Comparison of ENCODE assay signal across 8 cellular contexts in the genomic region with DNA sequence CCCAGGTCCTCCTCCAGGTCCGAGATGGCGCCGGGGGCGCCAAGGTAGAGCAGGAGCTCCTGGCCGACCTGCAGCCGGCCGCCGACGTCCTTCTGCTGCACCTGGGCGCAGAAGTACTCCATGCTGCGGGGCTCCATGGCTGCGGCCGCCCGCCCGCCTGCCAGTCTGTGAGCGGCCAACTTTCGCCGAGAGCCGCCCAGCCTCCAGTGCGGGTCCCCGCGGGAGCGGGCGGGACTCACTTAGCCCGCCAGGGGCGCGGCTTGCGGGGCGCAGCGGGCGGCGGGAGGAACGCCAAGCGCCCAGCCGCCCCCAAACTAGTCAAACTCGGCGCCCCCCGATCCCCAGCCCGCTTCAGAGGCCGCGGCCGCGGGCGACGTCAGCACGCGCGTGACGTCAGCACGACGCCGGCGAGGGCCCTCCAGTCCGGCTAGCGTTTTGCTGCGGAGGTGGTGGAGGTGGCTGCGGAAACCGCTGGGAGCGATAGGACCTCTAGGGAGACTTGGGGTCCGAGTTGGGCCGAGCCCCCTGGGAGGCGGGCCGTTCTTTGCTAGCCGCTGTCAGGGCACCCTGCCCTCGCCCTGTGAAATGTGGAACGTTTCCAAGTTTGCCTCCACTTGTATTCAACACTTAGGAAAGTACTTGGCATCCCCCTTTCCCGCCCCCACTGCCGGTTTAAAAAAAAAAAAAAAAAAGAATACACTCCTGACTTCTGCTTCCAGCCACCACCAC. TPM values are rescaled to one million over a fixed set of nuclear protein-coding genes. Genes with fewer than 3 reads are reported as not detected.
DNase-seq lines count a peak whose midpoint lies in the region; ATAC-seq and TF ChIP-seq lines count a peak whose summit lies in the region.

A gene (minus strand): TSS at position 389 of the 729 bp plus-strand sequence. CDS start 252 bp downstream, at position 137.

- peaks cover 9% of the 10 kb centered on the region for H3K4me1 ChIP-seq in psoas muscle
- H3K4me1 ChIP-seq in urinary bladder (ENCODE audit: insufficient read depth) = no peaks in the 10 kb centered on the region

- TF ChIP-seq CTCF in GM13977 (IDR thresholded peaks at IDR 0.05; ENCODE audit: extremely low read depth, insufficient read depth, missing control alignments) (no peak), psoas muscle (IDR thresholded peaks at IDR 0.05) (peak; percentile 20)

- H3K27me3 ChIP-seq in psoas muscle (ENCODE audit: insufficient read depth in 3 of 3, low read length in 2 of 3) = no peaks in the 10 kb centered on the region

- 0% methylated on average over 47 to 68 of the region's 68 CpGs for WGBS in psoas muscle, 3 donors
- under 1% methylated on average over 68 of the region's 68 CpGs for WGBS in urinary bladder

- H3K9me3 ChIP-seq in psoas muscle = no peaks in the 10 kb centered on the region

- ATAC-seq in HG02840 (IDR thresholded peaks at IDR 0.05; ENCODE audit: low FRiP score, unreplicated experiment) (peak; percentile 98), left ventricle myocardium superior (peak; percentile 98), psoas muscle (peak; percentile 98)

- intact Hi-C loops in T-helper 1 cell treated with Interleukin-12 subunit alpha and Interleukin-12 subunit beta and Interleukin-4 antibody, amounts not matched to agents 30 ng/mL and 1 ng/mL, for 36 hours (cut with micrococcal nuclease) = loop anchor here (1.0 to 10.0 kb wide), 13 partner anchors 59 to 1613 kb away; a partner anchor contains a TSS
- intact Hi-C loops in left ventricle myocardium superior (cut with micrococcal nuclease) = loop anchor here (2.0 to 10.0 kb wide), 2 partner anchors 61 to 77 kb away; a partner anchor contains a TSS
- intact Hi-C loops in psoas muscle (cut with DNase I) = loop anchor here (2.0 to 5.0 kb wide), 4 partner anchors 61 to 81 kb away; no protein-coding TSS in a partner anchor

- H3K36me3 ChIP-seq in psoas muscle (ENCODE audit: insufficient read depth in 1 of 2, low read depth in 1 of 2) (no peaks in the 10 kb centered on the region), urinary bladder (ENCODE audit: insufficient read depth) (no peaks in the 10 kb centered on the region)

- DNase-seq in GM13977 (ENCODE audit: low spot score) = peak; percentile 90
- peak; percentile 38 for DNase-seq in NCI-H1436 (lab: John Stamatoyannopoulos, UW)
- DNase-seq in amniotic epithelial cell (ENCODE audit: low read depth) = peak; percentile 81
- DNase-seq in left ventricle myocardium superior = peak; percentile 94
- peak; percentile 90 to 93 for DNase-seq in psoas muscle

- in situ Hi-C loops in GM13977 (cut with MboI; ENCODE audit: low pct_unique_long_range_greater_than_20kb, low sequenced_read_pairs, unreplicated experiment) = no loop called here

- H3K4me3 ChIP-seq in psoas muscle (peak within 1 kb of the TSS; percentile 81), urinary bladder (ENCODE audit: low read depth, low read length) (peak within 1 kb of the TSS; percentile 87)

- H3K27ac ChIP-seq in psoas muscle (peak within 1 kb of the TSS; percentile 95), urinary bladder (ENCODE audit: low read depth) (peak within 1 kb of the TSS; percentile 96)

RNA-seq across cellular contexts. Expression of the gene that starts here (rescaled TPM):
- 50.0 and 56.8 TPM in 2 replicates for total RNA-seq in T-helper 1 cell treated with Interleukin-12 subunit alpha and Interleukin-12 subunit beta and Interleukin-4 antibody, amounts not matched to agents 30 ng/mL and 1 ng/mL, for 36 hours
- total RNA-seq in left ventricle myocardium superior (88.1 TPM), psoas muscle (10 to 100 TPM; 37.7 to 71.9 (median 62.5) TPM), urinary bladder (179 TPM)
- polyA plus RNA-seq in psoas muscle (10 to 100 TPM in 1 of 3 donors, 1 to 10 TPM in 2; 7.3 to 32.4 (median 9.3) TPM), urinary bladder (20.1 TPM)

Comparison
In these comparisons a context has a peak if more than half of its experiments do, and no peak if none do; other contexts are left out.
1. Peak in every context shown above with its lines: DNase-seq, ATAC-seq, H3K4me3 ChIP-seq and H3K27ac ChIP-seq.
2. DNase-seq: peak in every context shown above with its lines; median percentile 94 in left ventricle myocardium superior; 92 in psoas muscle; 90 in GM13977; 81 in amniotic epithelial cell; 38 in NCI-H1436.